In the genomic region with DNA sequence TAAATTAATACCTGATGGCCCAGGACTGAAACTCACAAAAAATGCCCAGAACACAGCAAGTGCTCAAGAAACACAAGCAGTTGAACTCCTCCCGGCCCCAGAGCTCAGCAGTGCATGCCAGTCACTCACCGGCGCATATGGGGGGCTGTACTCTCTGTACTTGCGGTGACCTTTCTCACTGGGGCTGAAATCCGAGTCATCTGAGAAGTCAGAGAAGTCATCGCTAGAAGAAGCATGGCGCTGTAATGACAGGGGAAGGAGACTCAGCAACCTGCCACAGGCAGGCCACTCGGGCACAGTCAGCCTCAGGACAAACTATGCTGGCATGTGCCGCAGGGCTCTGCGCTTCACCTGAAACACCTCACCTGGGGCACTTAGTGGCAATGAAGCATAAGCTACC, we compare ENCODE assay signal across 9 cellular contexts. TPM values are rescaled to one million over a fixed set of nuclear protein-coding genes. Genes with fewer than 3 reads are reported as not detected.
DNase-seq lines count a peak whose midpoint lies in the region; ATAC-seq and TF ChIP-seq lines count a peak whose summit lies in the region.
"Had no signal": no experiment of that assay in that cellular context is flagged by ENCODE, and none has a peak within 500 bp of the region (broad histone marks: within the 10 kb centered on the region; RNA-seq: fewer than 3 reads in every experiment).

No MANE protein-coding gene starts in this region.

- H3K36me3 Mint-ChIP-seq in CD4-positive, alpha-beta T cell (ENCODE audit: low read depth): peaks cover 70% of the 10 kb centered on the region
- H3K36me3 Mint-ChIP-seq in natural killer cell: no peaks in the 10 kb centered on the region

- no peak for ATAC-seq in CD4-positive, alpha-beta T cell (ENCODE audit: poor library complexity)
- ATAC-seq in GM19463 (IDR thresholded peaks at IDR 0.05; ENCODE audit: unreplicated experiment) (peak; percentile 58), natural killer cell (no peak), GM18868 (IDR thresholded peaks at IDR 0.05; ENCODE audit: unreplicated experiment) (no peak)

- H3K27ac Mint-ChIP-seq in CD4-positive, alpha-beta T cell: peak overlapping the region; percentile 83
- H3K27ac Mint-ChIP-seq in natural killer cell: peak overlapping the region; percentile 80 to 96

- in situ Hi-C loops in brain microvascular endothelial cell (cut with HindIII; ENCODE audit: low pct_ligation_motif_present, low sequenced_read_pairs): no loop called here

- H3K9me3 ChIP-seq in CD4-positive, alpha-beta T cell (ENCODE audit: control insufficient read depth, low read length): no peaks in the 10 kb centered on the region

- H3K4me3 Mint-ChIP-seq in CD4-positive, alpha-beta T cell: no peak overlapping the region
- no peak overlapping the region for H3K4me3 Mint-ChIP-seq in natural killer cell

- no peak for DNase-seq in CD4-positive, alpha-beta T cell
- DNase-seq in activated CD8-positive, alpha-beta memory T cell treated with anti-CD3 and anti-CD28 coated beads for 48 hours (ENCODE audit: low read depth in 2 of 3, low spot score in 2 of 3): peak in 2 of 3 experiments; percentile 7 to 17
- DNase-seq in natural killer cell (no peak), activated gamma-delta T cell treated with Interleukin-2 at 50 U/mL for 16 hours (no peak), brain microvascular endothelial cell (no peak), NCI-H1105 treated with DMSO at 0.1 percent for 48 hours (lab: John Stamatoyannopoulos, UW) (no peak)
- DNase-seq: IMR-90 had no signal

- H3K4me1 Mint-ChIP-seq in CD4-positive, alpha-beta T cell (ENCODE audit: low read depth): peaks cover 39% of the 10 kb centered on the region
- H3K4me1 Mint-ChIP-seq in natural killer cell: peaks cover 22 to 27% of the 10 kb centered on the region in 2 donors

- H3K27me3 ChIP-seq in CD4-positive, alpha-beta T cell (ENCODE audit: control insufficient read depth, insufficient read depth, low read length): no peaks in the 10 kb centered on the region
- H3K27me3 ChIP-seq in brain microvascular endothelial cell (replicated peaks): no peaks in the 10 kb centered on the region

- intact Hi-C loops in CD4-positive, alpha-beta T cell (cut with DNase I, micrococcal nuclease): loop anchor here (2.0 kb wide), 1 partner anchor 17 kb away; no protein-coding TSS in a partner anchor
- intact Hi-C loops in natural killer cell (cut with micrococcal nuclease): no loop called here

- POLR2A ChIA-PET in CD4-positive, alpha-beta T cell (lab: Charles Lee): interaction anchor here (7.6 kb wide), 1 partner anchor 17 kb away, joined by 124 read pairs; a partner anchor contains a TSS

- peaks cover 31% of the 10 kb centered on the region for H3K36me3 ChIP-seq in brain microvascular endothelial cell (replicated peaks)

- H3K27ac ChIP-seq in CD4-positive, alpha-beta T cell (ENCODE audit: low read depth, low read length): no peak overlapping the region
- H3K27ac ChIP-seq in brain microvascular endothelial cell: no peak overlapping the region

- H3K27me3 Mint-ChIP-seq in CD4-positive, alpha-beta T cell: no peaks in the 10 kb centered on the region
- H3K27me3 Mint-ChIP-seq in natural killer cell (ENCODE audit: low read depth in 2 of 2): no peaks in the 10 kb centered on the region

- CTCF ChIA-PET in CD4-positive, alpha-beta T cell (lab: Charles Lee): interaction anchor here (0.7 to 1.3 kb wide), 3 partner anchors 14 to 32 kb away, joined by 3 to 4 read pairs (median 4); no protein-coding TSS in a partner anchor

- no peak overlapping the region for H3K4me3 ChIP-seq in brain microvascular endothelial cell (ENCODE audit: low read depth, low read length)

- TF ChIP-seq CTCF in CD4-positive, alpha-beta T cell (IDR thresholded peaks at IDR 0.05): no peak
- TF ChIP-seq CTCF in natural killer cell (IDR thresholded peaks at IDR 0.05) (no peak), brain microvascular endothelial cell (IDR thresholded peaks at IDR 0.05; ENCODE audit: low read depth, low read length, missing control alignments) (no peak)

- H3K9me3 Mint-ChIP-seq in CD4-positive, alpha-beta T cell: no peaks in the 10 kb centered on the region
- H3K9me3 Mint-ChIP-seq in natural killer cell: no peaks in the 10 kb centered on the region

RNA-seq across cellular contexts. Expression of a gene that starts 19.7 kb away (rescaled TPM):
- 10 to 100 TPM; 39.4 to 43.7 TPM for total RNA-seq in CD4-positive, alpha-beta T cell
- 10 to 100 TPM; 71.2 to 75.3 (median 73.3) TPM for total RNA-seq in natural killer cell

RNA-seq across cellular contexts. Expression of a gene that starts 36.8 kb away (rescaled TPM):
- total RNA-seq in CD4-positive, alpha-beta T cell: 10 to 100 TPM; 29.6 to 30.9 TPM
- 10 to 100 TPM; 42.5 to 49.3 (median 46.0) TPM for total RNA-seq in natural killer cell

RNA-seq across cellular contexts. Expression of a gene that starts 45.4 kb away (rescaled TPM):
- 10 to 100 TPM; 18.0 to 18.1 TPM for total RNA-seq in CD4-positive, alpha-beta T cell
- total RNA-seq in natural killer cell: 10 to 100 TPM; 29.1 to 35.5 (median 31.3) TPM

Comparison
In these comparisons a context has a peak if more than half of its experiments do, and no peak if none do; other contexts are left out.
1. DNase-seq: peak in activated CD8-positive, alpha-beta memory T cell treated with anti-CD3 and anti-CD28 coated beads for 48 hours (2 of 3); none in CD4-positive, alpha-beta T cell (0 of 10), natural killer cell (single experiment), activated gamma-delta T cell treated with Interleukin-2 at 50 U/mL for 16 hours (single experiment), brain microvascular endothelial cell (single experiment) and NCI-H1105 treated with DMSO at 0.1 percent for 48 hours (single experiment).